Comparison of ENCODE assay signal across 25 cellular contexts in the genomic region with DNA sequence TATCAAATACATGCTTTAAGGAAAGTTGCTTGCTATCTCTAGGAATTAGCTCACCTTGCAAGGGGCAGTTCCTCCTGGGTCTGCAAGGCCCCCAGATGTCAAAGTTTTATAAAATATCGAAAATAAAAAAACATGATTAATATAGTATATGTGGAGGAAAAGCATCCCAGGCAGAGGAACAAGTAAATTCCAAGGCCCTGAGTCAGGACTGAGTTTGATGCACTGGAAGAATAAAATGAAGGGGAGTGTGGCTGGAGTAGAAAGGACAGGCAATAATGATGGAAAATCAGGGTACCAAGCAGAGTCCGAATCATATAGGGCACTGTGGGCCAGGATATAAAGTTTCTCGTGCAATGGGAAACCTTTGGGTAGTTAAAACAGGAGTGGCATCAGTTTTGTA.
A peak's percentile ranks its signal among the peaks of the same experiment; 100 is the strongest.
DNase-seq lines count a peak whose midpoint lies in the region; ATAC-seq, FAIRE-seq and TF ChIP-seq lines count a peak whose summit lies in the region.
"Had no signal": no experiment of that assay in that cellular context is flagged by ENCODE, and none has a peak within 500 bp of the region (broad histone marks: within the 10 kb centered on the region; RNA-seq: fewer than 3 reads in every experiment).

No MANE protein-coding gene starts in this region.

- H3K4me1 Mint-ChIP-seq in activated T-helper 2 cell treated with anti-CD3 and anti-CD28 coated beads, Interferon-gamma antibody, Interleukin-2, Interleukin-4, amounts not matched to agents 10 μg/mL and 5 μg/mL and 100 μg/mL, durations not matched to agents 14 hours and 24 hours and 36 hours (ENCODE audit: low read depth), result peaks cover 2% of the 10 kb centered on the region
- peaks cover 27% of the 10 kb centered on the region for H3K4me1 Mint-ChIP-seq in chondrocyte (ENCODE audit: low read depth)
- H3K4me1 Mint-ChIP-seq: naive B cell had no signal

- H3K27me3 ChIP-seq in bronchial epithelial cell (ENCODE audit: control insufficient read depth, insufficient read depth, low read length) (no peaks in the 10 kb centered on the region), left lung (no peaks in the 10 kb centered on the region)
- H3K27me3 ChIP-seq: hepatocyte, SJSA1, upper lobe of left lung had no signal

- TF ChIP-seq CTCF in A549 (IDR thresholded peaks at IDR 0.05) (no peak), bronchial epithelial cell (IDR thresholded peaks at IDR 0.05; ENCODE audit: insufficient read depth, low read length, severe bottlenecking) (no peak), left lung (IDR thresholded peaks at IDR 0.05) (no peak), chondrocyte (IDR thresholded peaks at IDR 0.05) (no peak)

- H3K27me3 Mint-ChIP-seq in activated T-helper 2 cell treated with anti-CD3 and anti-CD28 coated beads, Interferon-gamma antibody, Interleukin-2, Interleukin-4, amounts not matched to agents 10 μg/mL and 5 μg/mL and 100 μg/mL, durations not matched to agents 14 hours and 24 hours and 36 hours (ENCODE audit: low read depth), result no peaks in the 10 kb centered on the region
- H3K27me3 Mint-ChIP-seq in chondrocyte (ENCODE audit: low read depth), result peaks cover 1% of the 10 kb centered on the region

- DNase-seq in A549 (ENCODE audit: low read depth in 1 of 2, low spot score in 1 of 2) (no peak), NCI-H226 (peak; percentile 89), bronchial epithelial cell (ENCODE audit: low read depth) (peak; percentile 21), hepatic stellate cell (ENCODE audit: low spot score) (peak; percentile 40), iPS-NIHi7 (ENCODE audit: extremely low spot score) (no peak), left lung (no peak), chondrocyte (ENCODE audit: low spot score) (no peak)
- DNase-seq in activated T-helper 2 cell treated with anti-CD3 and anti-CD28 coated beads, Interferon-gamma antibody, Interleukin-2, Interleukin-4, amounts not matched to agents 10 μg/mL and 5 μg/mL and 100 μg/mL, durations not matched to agents 14 hours and 24 hours and 36 hours (ENCODE audit: low spot score), result no peak
- DNase-seq: activated CD4-positive, alpha-beta T cell treated with anti-CD3 and anti-CD28 coated beads, Interleukin-2, amount 50 U/mL, for 48 hours; anterior cingulate cortex; C1 segment of cervical spinal cord; effector memory CD8-positive, alpha-beta T cell; naive B cell; NCI-H1417 treated with DMSO at 0.1 percent for 48 hours; NCI-H748 treated with DMSO at 0.1 percent for 48 hours; right cardiac atrium; stimulated activated CD8-positive, alpha-beta memory T cell treated with anti-CD3 and anti-CD28 coated beads, Interleukin-4, amount 100 ng/mL, for 48 hours; T-helper 17 cell; upper lobe of left lung had no signal

- peak overlapping the region in 1 of 2 experiments; percentile 61; a peak in 3 of 6 replicates for H3K27ac ChIP-seq in A549
- H3K27ac ChIP-seq in left lung, result peak overlapping the region in 1 of 2 donors; percentile 7
- H3K27ac ChIP-seq: hepatocyte, HL-60, SJSA1 had no signal

- TF ChIP-seq POLR2A in A549 (IDR thresholded peaks at IDR 0.05; ENCODE audit: low read length), result no peak

- no peaks in the 10 kb centered on the region for H3K36me3 Mint-ChIP-seq in activated T-helper 2 cell treated with anti-CD3 and anti-CD28 coated beads, Interferon-gamma antibody, Interleukin-2, Interleukin-4, amounts not matched to agents 10 μg/mL and 5 μg/mL and 100 μg/mL, durations not matched to agents 14 hours and 24 hours and 36 hours (ENCODE audit: low read depth)
- no peaks in the 10 kb centered on the region for H3K36me3 Mint-ChIP-seq in chondrocyte (ENCODE audit: low read depth)
- H3K36me3 Mint-ChIP-seq: naive B cell, WTC11 had no signal

- H3K9me3 Mint-ChIP-seq in activated T-helper 2 cell treated with anti-CD3 and anti-CD28 coated beads, Interferon-gamma antibody, Interleukin-2, Interleukin-4, amounts not matched to agents 10 μg/mL and 5 μg/mL and 100 μg/mL, durations not matched to agents 14 hours and 24 hours and 36 hours, result no peaks in the 10 kb centered on the region
- no peaks in the 10 kb centered on the region for H3K9me3 Mint-ChIP-seq in chondrocyte (ENCODE audit: low read depth)
- H3K9me3 Mint-ChIP-seq: effector memory CD8-positive, alpha-beta T cell; naive B cell had no signal

- WGBS in A549 (ENCODE audit: missing lambda C conversion rate), result 75% methylated on average over 3 of the region's 3 CpGs

- H3K9me3 ChIP-seq in A549 (no peaks in the 10 kb centered on the region), left lung (no peaks in the 10 kb centered on the region)
- H3K9me3 ChIP-seq: SJSA1, upper lobe of left lung had no signal

- TF ChIP-seq RAD21 in A549 (conservative IDR thresholded peaks at IDR 0.05 in 1 of 2, IDR thresholded peaks at IDR 0.05 in 1 of 2), result no peak

- CTCF ChIA-PET in A549 (lab: Yijun Ruan, JAX), result interaction anchor here (0.6 to 1.6 kb wide), 4 partner anchors 9 to 56 kb away, joined by 3 to 6 read pairs (median 4); no protein-coding TSS in a partner anchor

- no peak for ATAC-seq in A549
- no peak for ATAC-seq in left lung
- ATAC-seq: effector memory CD8-positive, alpha-beta T cell; right cardiac atrium; T-helper 17 cell had no signal

- no peak overlapping the region for H3K4me2 ChIP-seq in A549
- H3K4me2 ChIP-seq: hepatocyte had no signal

- no peaks in the 10 kb centered on the region for H3K36me3 ChIP-seq in bronchial epithelial cell (ENCODE audit: control insufficient read depth, insufficient read depth, low read length)
- no peaks in the 10 kb centered on the region for H3K36me3 ChIP-seq in left lung
- H3K36me3 ChIP-seq: SJSA1, upper lobe of left lung had no signal

- peaks cover 34% of the 10 kb centered on the region for H3K4me1 ChIP-seq in A549
- peaks cover 9 to 21% of the 10 kb centered on the region in 2 donors for H3K4me1 ChIP-seq in left lung

- no peak overlapping the region for H3K4me3 Mint-ChIP-seq in activated T-helper 2 cell treated with anti-CD3 and anti-CD28 coated beads, Interferon-gamma antibody, Interleukin-2, Interleukin-4, amounts not matched to agents 10 μg/mL and 5 μg/mL and 100 μg/mL, durations not matched to agents 14 hours and 24 hours and 36 hours (ENCODE audit: low read depth)
- H3K4me3 Mint-ChIP-seq in chondrocyte (ENCODE audit: unreplicated experiment), result no peak overlapping the region
- H3K4me3 Mint-ChIP-seq: effector memory CD8-positive, alpha-beta T cell; T-helper 17 cell; WTC11 had no signal

- H3K4me3 ChIP-seq in A549 (no peak overlapping the region), bronchial epithelial cell (ENCODE audit: low read depth, low read length) (no peak overlapping the region), left lung (no peak overlapping the region)
- H3K4me3 ChIP-seq: hepatocyte, SJSA1, upper lobe of left lung had no signal

- intact Hi-C loops in left lung (cut with DNase I), result no loop called here
- intact Hi-C loops in activated T-helper 2 cell treated with anti-CD3 and anti-CD28 coated beads, Interferon-gamma antibody, Interleukin-2, Interleukin-4, amounts not matched to agents 10 μg/mL and 5 μg/mL and 100 μg/mL, durations not matched to agents 14 hours and 24 hours and 36 hours (cut with micrococcal nuclease), result no loop called here

- POLR2A ChIA-PET in A549 (lab: Yijun Ruan, JAX), result no interaction called here

- FAIRE-seq in A549 (lab: Jason Lieb, UNC) (no peak), bronchial epithelial cell (lab: Jason Lieb, UNC) (no peak)
- FAIRE-seq: A204.1, islet of Langerhans had no signal

- no peak overlapping the region for H3K27ac Mint-ChIP-seq in activated T-helper 2 cell treated with anti-CD3 and anti-CD28 coated beads, Interferon-gamma antibody, Interleukin-2, Interleukin-4, amounts not matched to agents 10 μg/mL and 5 μg/mL and 100 μg/mL, durations not matched to agents 14 hours and 24 hours and 36 hours
- H3K27ac Mint-ChIP-seq in chondrocyte (ENCODE audit: unreplicated experiment), result no peak overlapping the region
- H3K27ac Mint-ChIP-seq: effector memory CD8-positive, alpha-beta T cell; naive B cell; T-helper 17 cell; WTC11 had no signal

- no peak for TF ChIP-seq EP300 in A549 (IDR thresholded peaks at IDR 0.05)

TF ChIP-seq in A549, 52 proteins besides CTCF, POLR2A, EP300 and RAD21:
- no peak for TF ChIP-seq FOSL2 (IDR thresholded peaks at IDR 0.05)
- TF ChIP-seq FOSL2 (CRISPR knock-in tag; IDR thresholded peaks at IDR 0.05), result 0 out of 2 replicates have a peak, but pooled peaks have one; percentile 3
- no peak for TF ChIP-seq RARB (CRISPR knock-in tag; IDR thresholded peaks at IDR 0.05)
- TF ChIP-seq KDM1A (IDR thresholded peaks at IDR 0.05; ENCODE audit: low read depth), result no peak
TF ChIP-seq in A549: peak in this region for 1.

Comparison
In these comparisons a context has a peak if more than half of its experiments do, and no peak if none do; other contexts are left out.
1. DNase-seq: peak in NCI-H226 (single experiment), bronchial epithelial cell (single experiment) and hepatic stellate cell (single experiment); none in A549 (0 of 2), iPS-NIHi7 (single experiment), left lung (0 of 2), activated T-helper 2 cell treated with anti-CD3 and anti-CD28 coated beads, Interferon-gamma antibody, Interleukin-2, Interleukin-4, amounts not matched to agents 10 μg/mL and 5 μg/mL and 100 μg/mL, durations not matched to agents 14 hours and 24 hours and 36 hours (single experiment) and chondrocyte (single experiment).